In genomic region chr15:73346735-73347312, GRCh38 we compare ENCODE assay signal across 8 cellular contexts. TPM values are rescaled to one million over a fixed set of nuclear protein-coding genes. Genes with fewer than 3 reads are reported as not detected.
DNase-seq lines count a peak whose midpoint lies in the region; ATAC-seq, FAIRE-seq and TF ChIP-seq lines count a peak whose summit lies in the region.

No MANE protein-coding gene starts in this region.

- no peak overlapping the region for H2BK12ac ChIP-seq in H9 (ENCODE audit: insufficient read length, low read depth, low read length)

- H3K79me2 ChIP-seq in H9 (ENCODE audit: insufficient read depth, low read length) (no peaks in the 10 kb centered on the region; the same call in 1 of the 2 replicates), astrocyte (ENCODE audit: insufficient read depth, low read length) (no peaks in the 10 kb centered on the region)

- no peak overlapping the region for H3K4ac ChIP-seq in H9 (ENCODE audit: low read depth, low read length)

- H3K27ac Mint-ChIP-seq in H9 = no peak overlapping the region
- H3K27ac Mint-ChIP-seq in astrocyte (ENCODE audit: unreplicated experiment) = no peak overlapping the region

- no peak overlapping the region for H2AFZ ChIP-seq in H9 (ENCODE audit: low read length)
- no peak overlapping the region for H2AFZ ChIP-seq in astrocyte (ENCODE audit: low read depth, low read length)

- no peak overlapping the region for H4K8ac ChIP-seq in H9 (replicated peaks; ENCODE audit: insufficient read length, low read depth, low read length)

- H2BK20ac ChIP-seq in H9 (ENCODE audit: low read depth, low read length, poor library complexity, severe bottlenecking) = no peak overlapping the region

- no peak overlapping the region for H2AK5ac ChIP-seq in H9 (ENCODE audit: insufficient read length, low read length)

- DNase-seq in H9 (peak; percentile 81), T-helper 1 cell (peak; percentile 17 to 49 (median 40)), astrocyte (ENCODE audit: low read depth) (peak; percentile 22), lung microvascular endothelial cell (ENCODE audit: low read depth in 2 of 2) (peak; percentile 35 to 65), NCI-H69 (lab: John Stamatoyannopoulos, UW) (no peak)
- DNase-seq in stimulated activated naive CD4-positive, alpha-beta T cell treated with Interleukin-2 at 50 U/mL for 16 hours (lab: John Stamatoyannopoulos, UW) = peak; percentile 43

- no peak overlapping the region for H3T11ph ChIP-seq in H9 (ENCODE audit: low read length)

- H4K20me1 ChIP-seq in H9 (ENCODE audit: control insufficient read depth, insufficient read depth, insufficient read length) (peaks cover 2% of the 10 kb centered on the region), astrocyte (ENCODE audit: insufficient read depth, low read length) (no peaks in the 10 kb centered on the region)

- H3K4me1 Mint-ChIP-seq in H9 (peaks cover 10 to 13% of the 10 kb centered on the region in 2 experiments), astrocyte (ENCODE audit: low read depth, unreplicated experiment) (peaks cover 27% of the 10 kb centered on the region)

- H3K4me1 ChIP-seq in H9 (ENCODE audit: insufficient read depth, low read length) = peaks cover 4% of the 10 kb centered on the region; the same call in 1 of the 2 replicates
- H3K4me1 ChIP-seq in astrocyte (ENCODE audit: insufficient read depth, low read length) = no peaks in the 10 kb centered on the region

- no peak for FAIRE-seq in astrocyte (lab: Jason Lieb, UNC)

- H3K27ac ChIP-seq in H9 (ENCODE audit: insufficient read length, low read depth, low read length) (no peak overlapping the region), astrocyte (ENCODE audit: low read depth, low read length) (no peak overlapping the region)

- H4K91ac ChIP-seq in H9 (ENCODE audit: insufficient read length, low read depth, low read length) = no peak overlapping the region

- no peak overlapping the region for H3K56ac ChIP-seq in H9 (ENCODE audit: insufficient read length, low read depth, low read length)

- no peak overlapping the region for H3K23ac ChIP-seq in H9 (ENCODE audit: insufficient read length, low read depth, low read length)

- H3K27me3 ChIP-seq in H9 (ENCODE audit: insufficient read depth, low read length) (no peaks in the 10 kb centered on the region), astrocyte (ENCODE audit: insufficient read depth, low read length) (peaks cover 5% of the 10 kb centered on the region)

- peaks cover 4% of the 10 kb centered on the region for H3K79me1 ChIP-seq in H9 (ENCODE audit: insufficient read depth, low read depth, low read length, poor library complexity, severe bottlenecking)

- H3K4me3 ChIP-seq in astrocyte (ENCODE audit: insufficient read depth, low read depth, low read length) = no peak overlapping the region

- no peaks in the 10 kb centered on the region for H3K23me2 ChIP-seq in H9 (ENCODE audit: insufficient read length, low read depth, low read length, poor library complexity, severe bottlenecking)

- no peak overlapping the region for H3K9ac ChIP-seq in H9 (ENCODE audit: extremely low read depth, insufficient read length, low read length)
- no peak overlapping the region for H3K9ac ChIP-seq in astrocyte (ENCODE audit: low read length)

- no CpG with 5 or more reads among the region's 9 CpGs for WGBS in H9 (ENCODE audit: extremely low coverage, insufficient read length, low lambda C conversion rate)

- H2BK15ac ChIP-seq in H9 (ENCODE audit: low read depth, low read length) = no peak overlapping the region

- H3K27me3 Mint-ChIP-seq in H9 (ENCODE audit: low read depth) (no peaks in the 10 kb centered on the region; the same call in 1 of the 2 replicates), astrocyte (ENCODE audit: low read depth, unreplicated experiment) (peaks cover 9% of the 10 kb centered on the region)

- H4K5ac ChIP-seq in H9 (ENCODE audit: insufficient read length, low read depth, low read length) = no peak overlapping the region

- H3K14ac ChIP-seq in H9 (ENCODE audit: insufficient read depth, low read length) = no peak overlapping the region

- H3K36me3 ChIP-seq in astrocyte (ENCODE audit: insufficient read depth, low read length) = no peaks in the 10 kb centered on the region

- H3K9me3 Mint-ChIP-seq in H9 (no peaks in the 10 kb centered on the region; a peak in 1 of 5 replicates), astrocyte (ENCODE audit: unreplicated experiment) (peaks cover 11% of the 10 kb centered on the region)

- H3K18ac ChIP-seq in H9 (ENCODE audit: insufficient read length, low read depth, low read length) = no peak overlapping the region

- ATAC-seq in HG03520 (IDR thresholded peaks at IDR 0.05; ENCODE audit: unreplicated experiment) (no peak), GM18873 (IDR thresholded peaks at IDR 0.05; ENCODE audit: low FRiP score, unreplicated experiment) (no peak)

- no peak overlapping the region for H3K4me3 Mint-ChIP-seq in H9
- H3K4me3 Mint-ChIP-seq in astrocyte (ENCODE audit: unreplicated experiment) = no peak overlapping the region

- H3K9me3 ChIP-seq in H9 (ENCODE audit: control insufficient read depth, low read depth, low read length) (no peaks in the 10 kb centered on the region), astrocyte (ENCODE audit: insufficient read depth, low read depth, low read length) (no peaks in the 10 kb centered on the region)

- TF ChIP-seq CTCF in H9 (conservative IDR thresholded peaks at IDR 0.05) = no peak
- no peak for TF ChIP-seq CTCF in astrocyte (IDR thresholded peaks at IDR 0.05; ENCODE audit: insufficient read depth, low read depth, low read length)

- no peak overlapping the region for H2BK5ac ChIP-seq in H9 (ENCODE audit: insufficient read length, low read length)

- H3K36me3 Mint-ChIP-seq in H9 (ENCODE audit: insufficient read depth in 1 of 3, low read depth in 3 of 3) (peaks cover 15 to 20% (median 19%) of the 10 kb centered on the region in 3 experiments; a peak in 6 of 7 replicates), astrocyte (ENCODE audit: low read depth, unreplicated experiment) (peaks cover 3% of the 10 kb centered on the region)

- H2BK120ac ChIP-seq in H9 (ENCODE audit: low read depth, low read length, poor library complexity, severe bottlenecking) = no peak overlapping the region

- no peak overlapping the region for H3K4me2 ChIP-seq in H9 (ENCODE audit: insufficient read depth, insufficient read length, low read length)
- no peak overlapping the region for H3K4me2 ChIP-seq in astrocyte (ENCODE audit: low read length)

RNA-seq across cellular contexts. Expression of gene HCN4, which starts 21.9 kb away (rescaled TPM):
- 10.5 and 10.6 TPM in 2 replicates for total RNA-seq in H9 (2021)
- 2.2 and 3.0 TPM in 2 replicates for total RNA-seq in astrocyte
- not detected in 2 replicates for total RNA-seq in lung microvascular endothelial cell
